Comparison of ENCODE assay signal across 18 cellular contexts in genomic region chr17:7175363-7175733, GRCh38. TPM values are rescaled to one million over a fixed set of nuclear protein-coding genes. Genes with fewer than 3 reads are reported as not detected.
A peak's percentile ranks its signal among the peaks of the same experiment; 100 is the strongest.
DNase-seq lines count a peak whose midpoint lies in the region; ATAC-seq, FAIRE-seq and TF ChIP-seq lines count a peak whose summit lies in the region.
"Had no signal": no experiment of that assay in that cellular context is flagged by ENCODE, and none has a peak within 500 bp of the region (broad histone marks: within the 10 kb centered on the region; RNA-seq: fewer than 3 reads in every experiment).

No MANE protein-coding gene starts in this region.

- no peak overlapping the region for H4K8ac ChIP-seq in H1 (ENCODE audit: extremely low read depth, insufficient read depth, low read length)

- H3K23me2 ChIP-seq in H1 (ENCODE audit: low read depth, low read length) = peaks cover 38% of the 10 kb centered on the region

- H3K4me1 Mint-ChIP-seq in CD4-positive, alpha-beta T cell (ENCODE audit: low read depth) = peaks cover 14% of the 10 kb centered on the region

- no peaks in the 10 kb centered on the region for H3K79me2 ChIP-seq in H1 (ENCODE audit: control insufficient read depth in 1 of 2, insufficient read depth in 2 of 2, low read length in 2 of 2)
- no peaks in the 10 kb centered on the region for H3K79me2 ChIP-seq in parathyroid adenoma

- no peaks in the 10 kb centered on the region for H3K36me3 Mint-ChIP-seq in CD4-positive, alpha-beta T cell (ENCODE audit: low read depth)
- H3K36me3 Mint-ChIP-seq: T-cell had no signal

- no peaks in the 10 kb centered on the region for H3K27me3 Mint-ChIP-seq in CD4-positive, alpha-beta T cell

- H4K5ac ChIP-seq in H1 (ENCODE audit: insufficient read length, low read depth, low read length) = no peak overlapping the region

- H4K91ac ChIP-seq in H1 (replicated peaks; ENCODE audit: insufficient read length, low read length) = no peak overlapping the region

- DNase-seq in H1 (ENCODE audit: low read depth in 1 of 2, low spot score in 2 of 2) = no peak
- no peak for DNase-seq in RWPE1 (ENCODE audit: low spot score)
- DNase-seq in MG63 = no peak
- DNase-seq in CD4-positive, alpha-beta T cell = no peak
- DNase-seq: C1 segment of cervical spinal cord, MV-4-11, NCI-H1694, NCI-H2081, NCI-H2171, NCI-H345, NCI-H524 treated with DMSO at 0.1 percent for 48 hours, Peyer's patch, SJCRH30, T-cell had no signal

- H3K9ac ChIP-seq in H1 (replicated peaks in 1 of 4; ENCODE audit: extremely low read depth in 1 of 4, low read depth in 3 of 4, low read length in 3 of 4) = no peak overlapping the region
- no peak overlapping the region for H3K9ac ChIP-seq in parathyroid adenoma
- H3K9ac ChIP-seq: KMS-11 had no signal

- intact Hi-C loops in CD4-positive, alpha-beta T cell (cut with DNase I, micrococcal nuclease) = no loop called here

- no peak overlapping the region for H3K27ac Mint-ChIP-seq in CD4-positive, alpha-beta T cell
- H3K27ac Mint-ChIP-seq: T-cell had no signal

- H3K9me3 ChIP-seq in HEK293 (ENCODE audit: control insufficient read depth, insufficient read depth, low read depth, low read length) (no peaks in the 10 kb centered on the region), H1 (ENCODE audit: insufficient read depth in 2 of 2, low read depth in 1 of 2, low read length in 1 of 2) (no peaks in the 10 kb centered on the region), parathyroid adenoma (ENCODE audit: control insufficient read depth, low read length) (no peaks in the 10 kb centered on the region), MG63 (peaks cover 4% of the 10 kb centered on the region; the same call in 1 of the 2 replicates)
- peaks cover under 1% of the 10 kb centered on the region for H3K9me3 ChIP-seq in CD4-positive, alpha-beta T cell (ENCODE audit: control insufficient read depth, low read length)
- H3K9me3 ChIP-seq: Peyer's patch, SJCRH30 had no signal

- no peak for TF ChIP-seq RAD21 in H1 (IDR thresholded peaks at IDR 0.05 in 1 of 2, conservative IDR thresholded peaks at IDR 0.05 in 1 of 2; ENCODE audit: low read depth in 2 of 2, low read length in 2 of 2)

- H3K18ac ChIP-seq in H1 (ENCODE audit: extremely low read depth, low read length) = no peak overlapping the region

- no peak for ATAC-seq in CD4-positive, alpha-beta T cell (ENCODE audit: poor library complexity)
- ATAC-seq: T-cell had no signal

- H3K79me1 ChIP-seq in H1 (ENCODE audit: low read depth, low read length) = peaks cover 8% of the 10 kb centered on the region; the same call in 1 of the 2 replicates

- H2BK12ac ChIP-seq in H1 (ENCODE audit: low read depth, low read length) = peak overlapping the region; percentile 91; the same call in 1 of the 2 replicates

- FAIRE-seq in H1 (lab: Jason Lieb, UNC) = no peak
- FAIRE-seq: G401.6 had no signal

- H3K36me3 ChIP-seq in HEK293 (ENCODE audit: control insufficient read depth in 2 of 2, insufficient read depth in 1 of 2, low read length in 2 of 2) (no peaks in the 10 kb centered on the region; a peak in 1 of 3 replicates), H1 (ENCODE audit: control insufficient read depth in 2 of 4, insufficient read depth in 4 of 4, low read length in 3 of 4) (no peaks in the 10 kb centered on the region; a peak in 1 of 8 replicates), parathyroid adenoma (ENCODE audit: control insufficient read depth, insufficient read depth, low read length) (no peaks in the 10 kb centered on the region), MG63 (no peaks in the 10 kb centered on the region)
- H3K36me3 ChIP-seq: Peyer's patch, SJCRH30 had no signal

- no peak overlapping the region for H2BK5ac ChIP-seq in H1 (ENCODE audit: low read depth, low read length)

- no peak overlapping the region for H3K4ac ChIP-seq in H1 (replicated peaks; ENCODE audit: insufficient read length, low read depth, low read length)

- TF ChIP-seq POLR2A in H1 (IDR thresholded peaks at IDR 0.05; ENCODE audit: control extremely low read depth in 1 of 2, low read depth in 2 of 2, low read length in 2 of 2) = no peak

- WGBS in H1 (ENCODE audit: extremely low coverage in 1 of 2, insufficient coverage in 1 of 2, insufficient read length in 1 of 2, insufficient replicate concordance in 2 of 2, low coverage in 1 of 2, low lambda C conversion rate in 2 of 2, missing lambda C conversion rate in 1 of 2), 2 experiments = 88 to 100% methylated on average over 5 of the region's 5 CpGs

- no peak overlapping the region for H3K23ac ChIP-seq in H1 (ENCODE audit: insufficient read length)

- H3K27ac ChIP-seq in HEK293 (ENCODE audit: extremely low read depth, low read depth, low read length) = no peak overlapping the region
- H3K27ac ChIP-seq in H1 (ENCODE audit: low read depth, low read length) = no peak overlapping the region
- no peak overlapping the region for H3K27ac ChIP-seq in parathyroid adenoma
- no peak overlapping the region for H3K27ac ChIP-seq in RWPE1
- no peak overlapping the region for H3K27ac ChIP-seq in CD4-positive, alpha-beta T cell (ENCODE audit: low read depth, low read length)
- H3K27ac ChIP-seq: KMS-11, Peyer's patch, SJCRH30 had no signal

- H3K4me3 ChIP-seq in HEK293 (ENCODE audit: low read depth, low read length) (no peak overlapping the region), H1 (ENCODE audit: extremely low read depth in 1 of 4, insufficient read depth in 2 of 4, low read depth in 3 of 4, low read length in 4 of 4) (no peak overlapping the region), parathyroid adenoma (ENCODE audit: low read depth, low read length) (no peak overlapping the region), MG63 (no peak overlapping the region)
- H3K4me3 ChIP-seq: Peyer's patch, SJCRH30 had no signal

- 0 out of 2 replicates have a peak overlapping the region, but pooled peaks have one; percentile 39 for H2BK20ac ChIP-seq in H1 (ENCODE audit: low read length)

- TF ChIP-seq EP300 in H1 (IDR thresholded peaks at IDR 0.05; ENCODE audit: borderline replicate concordance in 1 of 2, low read depth in 2 of 2, low read length in 2 of 2) = no peak

- H2AFZ ChIP-seq in H1 (ENCODE audit: low read length) (no peak overlapping the region), parathyroid adenoma (no peak overlapping the region)

- H3K4me3 Mint-ChIP-seq in CD4-positive, alpha-beta T cell = no peak overlapping the region
- H3K4me3 Mint-ChIP-seq: T-cell had no signal

- H3K27me3 ChIP-seq in H1 (replicated peaks in 1 of 4; ENCODE audit: control insufficient read depth in 3 of 4, extremely low read depth in 1 of 4, insufficient read depth in 3 of 4, low read length in 3 of 4) = peaks cover 0 to 28% (median 21%) of the 10 kb centered on the region in 4 experiments; a peak in 6 of 7 replicates
- no peaks in the 10 kb centered on the region for H3K27me3 ChIP-seq in parathyroid adenoma (ENCODE audit: control insufficient read depth, insufficient read depth, low read length)
- H3K27me3 ChIP-seq in MG63 = no peaks in the 10 kb centered on the region
- H3K27me3 ChIP-seq in CD4-positive, alpha-beta T cell (ENCODE audit: control insufficient read depth, insufficient read depth, low read length) = peaks cover 8% of the 10 kb centered on the region
- H3K27me3 ChIP-seq: Peyer's patch, SJCRH30 had no signal

- peak overlapping the region; percentile 77 for H3K56ac ChIP-seq in H1 (replicated peaks; ENCODE audit: insufficient read length, low read depth, low read length)

- peak overlapping the region in 1 of 2 experiments; percentile 45; a peak in 1 of 4 replicates for H3K4me2 ChIP-seq in H1 (ENCODE audit: insufficient read depth in 1 of 2, low read depth in 2 of 2, low read length in 2 of 2)
- H3K4me2 ChIP-seq in parathyroid adenoma (ENCODE audit: low read length) = peak overlapping the region; percentile 95
- H3K4me2 ChIP-seq: KMS-11 had no signal

- peak overlapping the region; percentile 46 for H2AK5ac ChIP-seq in H1 (ENCODE audit: low read depth, low read length)

- H3K4me1 ChIP-seq in HEK293 (ENCODE audit: control insufficient read depth, insufficient read depth, low read length) (peaks cover 8% of the 10 kb centered on the region), H1 (replicated peaks in 1 of 4; ENCODE audit: control insufficient read depth in 3 of 4, insufficient read depth in 4 of 4, low read length in 3 of 4) (peaks cover 0 to 23% (median 11%) of the 10 kb centered on the region in 4 experiments; a peak in 6 of 7 replicates), parathyroid adenoma (peaks cover 16% of the 10 kb centered on the region)
- H3K4me1 ChIP-seq: SJCRH30 had no signal

- H3K9me3 Mint-ChIP-seq in CD4-positive, alpha-beta T cell = no peaks in the 10 kb centered on the region
- H3K9me3 Mint-ChIP-seq: T-cell had no signal

- no peak overlapping the region for H3K14ac ChIP-seq in H1 (ENCODE audit: insufficient read length)

- no peak overlapping the region for H2BK120ac ChIP-seq in H1 (replicated peaks; ENCODE audit: low read depth, low read length)

- no peak for TF ChIP-seq CTCF in HEK293 (tag by site-specific recombination; IDR thresholded peaks at IDR 0.05)
- TF ChIP-seq CTCF in H1 (IDR thresholded peaks at IDR 0.05; ENCODE audit: control extremely low read depth in 1 of 3, insufficient read depth in 1 of 3, low read depth in 1 of 3, low read length in 3 of 3) = no peak
- no peak for TF ChIP-seq CTCF in parathyroid adenoma (IDR thresholded peaks at IDR 0.05)
- no peak for TF ChIP-seq CTCF in RWPE1 (conservative IDR thresholded peaks at IDR 0.05; ENCODE audit: low read depth)
- TF ChIP-seq CTCF in CD4-positive, alpha-beta T cell (IDR thresholded peaks at IDR 0.05) = no peak

- H2BK15ac ChIP-seq in H1 (ENCODE audit: low read length) = peak overlapping the region; percentile 16; the same call in 1 of the 2 replicates

- CTCF ChIA-PET in HEK293 (lab: Yijun Ruan, JAX) = no interaction called here
- CTCF ChIA-PET in H1 (lab: Charles Lee; ENCODE audit: partially characterized antibody) = no interaction called here
- CTCF ChIA-PET in RWPE1 (lab: Yijun Ruan, JAX) = no interaction called here
- CTCF ChIA-PET in CD4-positive, alpha-beta T cell (lab: Charles Lee) = no interaction called here

- POLR2A ChIA-PET in HEK293 (lab: Yijun Ruan, JAX) = no interaction called here
- POLR2A ChIA-PET in H1 (lab: Charles Lee; ENCODE audit: partially characterized antibody) = no interaction called here
- POLR2A ChIA-PET in RWPE1 (lab: Yijun Ruan, JAX; ENCODE audit: low non-redundant PET) = no interaction called here
- POLR2A ChIA-PET in CD4-positive, alpha-beta T cell (lab: Charles Lee) = no interaction called here

- H4K20me1 ChIP-seq in H1 (replicated peaks in 1 of 2; ENCODE audit: control insufficient read depth in 1 of 2, insufficient read depth in 2 of 2, low read length in 2 of 2) = peaks cover 0 to 21% of the 10 kb centered on the region in 2 experiments

RNA-seq across cellular contexts. Expression of gene ASGR1, which starts 3.8 kb away (rescaled TPM):
- total RNA-seq in H1 (2021; fragmentation: NEBNext Ultra II Directional; extraction: Animal tissue kit (Norgen Biotek cat#: 25700)) = 8.6 and 10.8 TPM in 2 replicates
- 14.5 and 16.1 TPM in 2 replicates for polyA plus RNA-seq in H1 (2011; rRNA removed)
- polyA plus RNA-seq in H1 (2011; cell fraction: cytosol; rRNA removed) = 16.1 TPM
- polyA plus RNA-seq in H1 (2011; cell fraction: nucleus; rRNA removed) = 29.5 TPM
- 7.0 to 16.3 TPM (median 14.5 TPM) in 4 replicates for polyA plus RNA-seq in H1 (2012, experiment 1 of 2)
- polyA plus RNA-seq in H1 (2012, experiment 2 of 2) = 11.2 TPM
- polyA plus RNA-seq in H1 (2013, experiment 1 of 2) = 9.1 TPM
- 8.6 TPM for polyA plus RNA-seq in H1 (2013, experiment 2 of 2)
- 3.9 and 4.1 TPM in 2 replicates for polyA minus RNA-seq in H1 (2011; rRNA and poly(A)+ RNA removed)
- polyA minus RNA-seq in H1 (2011; cell fraction: cytosol; rRNA and poly(A)+ RNA removed) = 5.0 TPM
- polyA minus RNA-seq in H1 (2011; cell fraction: nucleus; rRNA and poly(A)+ RNA removed) = 4.8 TPM
- 0.13 TPM in 1 of 2 replicates, not detected in the other for total RNA-seq in MG63 (2014; rRNA removed; shearing (Covaris generic); ENCODE audit: low replicate concordance)
- under 1 TPM; 0.64 to 0.85 TPM for total RNA-seq in CD4-positive, alpha-beta T cell

RNA-seq across cellular contexts. Expression of gene DLG4, which starts 44.3 kb away (rescaled TPM):
- total RNA-seq in H1 (2021; fragmentation: NEBNext Ultra II Directional; extraction: Animal tissue kit (Norgen Biotek cat#: 25700)) = 43.1 and 45.9 TPM in 2 replicates
- 18.9 and 35.2 TPM in 2 replicates for polyA plus RNA-seq in H1 (2011; rRNA removed)
- 26.5 TPM for polyA plus RNA-seq in H1 (2011; cell fraction: cytosol; rRNA removed)
- 128 TPM for polyA plus RNA-seq in H1 (2011; cell fraction: nucleus; rRNA removed)
- polyA plus RNA-seq in H1 (2012, experiment 1 of 2) = 47.5 to 67.9 TPM (median 55.6 TPM) in 4 replicates
- polyA plus RNA-seq in H1 (2012, experiment 2 of 2) = 29.2 TPM
- 22.1 TPM for polyA plus RNA-seq in H1 (2013, experiment 1 of 2)
- 20.8 TPM for polyA plus RNA-seq in H1 (2013, experiment 2 of 2)
- polyA minus RNA-seq in H1 (2011; rRNA and poly(A)+ RNA removed) = 26.4 and 32.1 TPM in 2 replicates
- 14.0 TPM for polyA minus RNA-seq in H1 (2011; cell fraction: cytosol; rRNA and poly(A)+ RNA removed)
- polyA minus RNA-seq in H1 (2011; cell fraction: nucleus; rRNA and poly(A)+ RNA removed) = 34.3 TPM
- 7.5 and 15.3 TPM in 2 replicates for total RNA-seq in MG63 (2014; rRNA removed; shearing (Covaris generic); ENCODE audit: low replicate concordance)
- total RNA-seq in CD4-positive, alpha-beta T cell = 10 to 100 TPM; 10.2 to 11.0 TPM

RNA-seq across cellular contexts. Expression of gene ACADVL, which starts 44.4 kb away (rescaled TPM):
- 169 and 181 TPM in 2 replicates for total RNA-seq in H1 (2021; fragmentation: NEBNext Ultra II Directional; extraction: Animal tissue kit (Norgen Biotek cat#: 25700))
- 231 and 317 TPM in 2 replicates for polyA plus RNA-seq in H1 (2011; rRNA removed)
- 253 TPM for polyA plus RNA-seq in H1 (2011; cell fraction: cytosol; rRNA removed)
- polyA plus RNA-seq in H1 (2011; cell fraction: nucleus; rRNA removed) = 2,578 TPM
- polyA plus RNA-seq in H1 (2012, experiment 1 of 2) = 291 to 353 TPM (median 315 TPM) in 4 replicates
- polyA plus RNA-seq in H1 (2012, experiment 2 of 2) = 193 TPM
- polyA plus RNA-seq in H1 (2013, experiment 1 of 2) = 219 TPM
- 201 TPM for polyA plus RNA-seq in H1 (2013, experiment 2 of 2)
- polyA minus RNA-seq in H1 (2011; rRNA and poly(A)+ RNA removed) = 103 and 130 TPM in 2 replicates
- 56.4 TPM for polyA minus RNA-seq in H1 (2011; cell fraction: cytosol; rRNA and poly(A)+ RNA removed)
- 237 TPM for polyA minus RNA-seq in H1 (2011; cell fraction: nucleus; rRNA and poly(A)+ RNA removed)
- 240 and 427 TPM in 2 replicates for total RNA-seq in MG63 (2014; rRNA removed; shearing (Covaris generic); ENCODE audit: low replicate concordance)
- 100 to 1,000 TPM; 237 to 257 TPM for total RNA-seq in CD4-positive, alpha-beta T cell

RNA-seq across cellular contexts. Expression of gene DVL2, which starts 59.0 kb away (rescaled TPM):
- 59.3 and 59.6 TPM in 2 replicates for total RNA-seq in H1 (2021; fragmentation: NEBNext Ultra II Directional; extraction: Animal tissue kit (Norgen Biotek cat#: 25700))
- polyA plus RNA-seq in H1 (2011; rRNA removed) = 19.0 and 29.7 TPM in 2 replicates
- 15.8 TPM for polyA plus RNA-seq in H1 (2011; cell fraction: cytosol; rRNA removed)
- 56.7 TPM for polyA plus RNA-seq in H1 (2011; cell fraction: nucleus; rRNA removed)
- polyA plus RNA-seq in H1 (2012, experiment 1 of 2) = 47.0 to 54.8 TPM (median 48.8 TPM) in 4 replicates
- polyA plus RNA-seq in H1 (2012, experiment 2 of 2) = 44.2 TPM
- 28.5 TPM for polyA plus RNA-seq in H1 (2013, experiment 1 of 2)
- polyA plus RNA-seq in H1 (2013, experiment 2 of 2) = 25.2 TPM
- 20.1 and 32.9 TPM in 2 replicates for polyA minus RNA-seq in H1 (2011; rRNA and poly(A)+ RNA removed)
- 19.4 TPM for polyA minus RNA-seq in H1 (2011; cell fraction: cytosol; rRNA and poly(A)+ RNA removed)
- 46.9 TPM for polyA minus RNA-seq in H1 (2011; cell fraction: nucleus; rRNA and poly(A)+ RNA removed)
- total RNA-seq in MG63 (2014; rRNA removed; shearing (Covaris generic); ENCODE audit: low replicate concordance) = 11.5 and 26.2 TPM in 2 replicates
- 10 to 100 TPM; 40.9 to 41.3 TPM for total RNA-seq in CD4-positive, alpha-beta T cell
